ENCODE assay signal across 1 cellular context in genomic region chr6:33428891-33429744, GRCh38.
TF ChIP-seq lines count a peak whose summit lies in the region.

No MANE protein-coding gene starts in this region.

TF ChIP-seq in SK-N-SH, 30 proteins besides CTCF, POLR2A, EP300 and RAD21 (continued from another document):
- no peak for TF ChIP-seq REST (IDR thresholded peaks at IDR 0.05; ENCODE audit: low read depth, low read length)
- no peak for TF ChIP-seq USF2 (IDR thresholded peaks at IDR 0.05; ENCODE audit: borderline replicate concordance, low read depth, low read length)
- TF ChIP-seq ZBTB33 (IDR thresholded peaks at IDR 0.05; ENCODE audit: borderline replicate concordance, low read depth) = no peak
- TF ChIP-seq FOXM1 (IDR thresholded peaks at IDR 0.05; ENCODE audit: low read depth) = no peak
- TF ChIP-seq TEAD4 (IDR thresholded peaks at IDR 0.05; ENCODE audit: borderline replicate concordance, insufficient read depth) = no peak
- no peak for TF ChIP-seq GABPA (IDR thresholded peaks at IDR 0.05; ENCODE audit: low read depth)
- no peak for TF ChIP-seq FOSL2 (IDR thresholded peaks at IDR 0.05; ENCODE audit: borderline replicate concordance, low read depth)
- no peak for TF ChIP-seq USF1 (IDR thresholded peaks at IDR 0.05; ENCODE audit: borderline replicate concordance, low read depth)
- TF ChIP-seq SMC3 (IDR thresholded peaks at IDR 0.05; ENCODE audit: low read depth, low read length) = no peak
